In the genomic region with DNA sequence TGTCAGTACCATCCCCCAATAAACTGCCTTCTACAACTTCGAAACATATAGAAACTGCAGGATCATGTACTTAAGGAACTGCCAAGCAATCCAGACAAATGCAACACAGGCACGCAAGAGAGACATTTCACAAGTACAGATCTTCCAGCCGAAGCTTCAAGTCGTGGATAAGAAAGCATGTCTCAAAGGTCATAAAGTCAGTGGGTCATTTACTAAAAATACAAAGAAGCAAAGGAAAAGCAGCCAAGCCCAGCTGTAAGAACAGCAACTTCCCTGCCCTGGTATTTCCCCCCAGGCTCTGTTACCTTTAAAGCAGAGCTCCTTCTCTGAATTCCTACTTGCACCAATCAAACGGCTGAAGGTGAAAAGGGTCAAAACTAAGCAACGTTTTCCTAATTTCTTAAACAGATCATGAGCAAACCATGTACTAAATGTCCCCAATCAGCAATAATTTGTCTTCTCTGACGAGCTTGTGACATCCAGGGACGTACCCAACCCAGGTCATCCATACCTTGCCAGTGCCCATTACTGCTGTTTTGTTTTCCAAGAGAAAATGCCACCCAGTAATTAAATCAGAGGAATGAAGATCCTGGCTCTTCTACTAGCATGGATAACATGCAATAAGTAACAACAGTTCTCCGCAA, we compare ENCODE assay signal across 10 cellular contexts. TPM values are rescaled to one million over a fixed set of nuclear protein-coding genes. Genes with fewer than 3 reads are reported as not detected.
DNase-seq lines count a peak whose midpoint lies in the region; ATAC-seq lines count a peak whose summit lies in the region.
"Had no signal": no experiment of that assay in that cellular context is flagged by ENCODE, and none has a peak within 500 bp of the region (broad histone marks: within the 10 kb centered on the region; RNA-seq: fewer than 3 reads in every experiment).

No MANE protein-coding gene starts in this region.

- H3K4ac ChIP-seq in neuronal stem cell (ENCODE audit: low read length): no peak overlapping the region

- WGBS in neuronal stem cell (ENCODE audit: extremely low coverage in 2 of 2, insufficient read length in 2 of 2, insufficient replicate concordance in 1 of 2), 2 donors: no CpG with 5 or more reads among the region's 9 CpGs

- peaks cover 7 to 20% of the 10 kb centered on the region in 2 donors for H3K4me1 ChIP-seq in neuronal stem cell (ENCODE audit: control insufficient read depth in 2 of 2, insufficient read depth in 1 of 2, low read depth in 1 of 2, low read length in 2 of 2)

- CTCF ChIA-PET in activated CD4-positive, alpha-beta T cell treated with anti-CD3 and anti-CD28 coated beads for 36 hours (lab: Charles Lee): interaction anchor here (0.6 kb wide), 1 partner anchor 37 kb away, joined by 4 read pairs; no protein-coding TSS in a partner anchor

- H3K14ac ChIP-seq in neuronal stem cell (ENCODE audit: low read length): no peak overlapping the region

- H3K9ac ChIP-seq in neuronal stem cell (ENCODE audit: low read depth, low read length, poor library complexity): no peak overlapping the region

- no peaks in the 10 kb centered on the region for H3K9me3 ChIP-seq in neuronal stem cell (replicated peaks in 1 of 2; ENCODE audit: control insufficient read depth in 2 of 2, insufficient read depth in 1 of 2, low read depth in 1 of 2, low read length in 2 of 2)

- no peak overlapping the region for H2BK12ac ChIP-seq in neuronal stem cell (ENCODE audit: low read length)

- H3K27ac ChIP-seq in substantia nigra (ENCODE audit: low read depth, low read length, poor library complexity, severe bottlenecking) (no peak overlapping the region), neuronal stem cell (replicated peaks; ENCODE audit: low read length) (no peak overlapping the region)

- peaks cover 0 to 3% (median 0%) of the 10 kb centered on the region in 3 experiments for H3K27me3 ChIP-seq in neuronal stem cell (ENCODE audit: control insufficient read depth in 3 of 3, insufficient read depth in 3 of 3, low read depth in 1 of 3, low read length in 3 of 3)

- ATAC-seq in activated CD4-positive, alpha-beta T cell treated with anti-CD3 and anti-CD28 coated beads for 36 hours: no peak
- ATAC-seq in activated T-helper 17 cell treated with anti-CD3 and anti-CD28 coated beads, Interleukin-2, amount 50 U/mL, for 72 hours (replicated peaks): no peak
- no peak for ATAC-seq in stimulated activated naive CD8-positive, alpha-beta T cell treated with anti-CD3 and anti-CD28 coated beads, Interleukin-15, amount 100 ng/mL, for 72 hours
- ATAC-seq in HG02759 (IDR thresholded peaks at IDR 0.05; ENCODE audit: unreplicated experiment): no peak

- H3K4me1 Mint-ChIP-seq in activated CD4-positive, alpha-beta T cell treated with anti-CD3 and anti-CD28 coated beads for 36 hours: peaks cover 52% of the 10 kb centered on the region
- H3K4me1 Mint-ChIP-seq in activated T-helper 17 cell treated with anti-CD3 and anti-CD28 coated beads, Interleukin-2, amount 50 U/mL, for 72 hours: peaks cover 30% of the 10 kb centered on the region
- H3K4me1 Mint-ChIP-seq in immature natural killer cell: peaks cover 49 to 64% of the 10 kb centered on the region in 2 donors
- H3K4me1 Mint-ChIP-seq in stimulated activated naive CD8-positive, alpha-beta T cell treated with anti-CD3 and anti-CD28 coated beads, Interleukin-15, amount 100 ng/mL, for 72 hours: peaks cover 63% of the 10 kb centered on the region

- no peak overlapping the region for H2BK15ac ChIP-seq in neuronal stem cell (ENCODE audit: low read length)

- POLR2A ChIA-PET in activated CD4-positive, alpha-beta T cell treated with anti-CD3 and anti-CD28 coated beads for 36 hours (lab: Charles Lee): interaction anchor here (0.6 to 1.2 kb wide), 2 partner anchors 12 to 87 kb away, joined by 4 to 5 read pairs; no protein-coding TSS in a partner anchor

- peak overlapping the region; percentile 94 for H3K4me3 Mint-ChIP-seq in activated CD4-positive, alpha-beta T cell treated with anti-CD3 and anti-CD28 coated beads for 36 hours
- peak overlapping the region; percentile 90 for H3K4me3 Mint-ChIP-seq in activated T-helper 17 cell treated with anti-CD3 and anti-CD28 coated beads, Interleukin-2, amount 50 U/mL, for 72 hours
- H3K4me3 Mint-ChIP-seq in immature natural killer cell: peak overlapping the region; percentile 57 to 99 (median 89)
- H3K4me3 Mint-ChIP-seq in stimulated activated naive CD8-positive, alpha-beta T cell treated with anti-CD3 and anti-CD28 coated beads, Interleukin-15, amount 100 ng/mL, for 72 hours: peak overlapping the region; percentile 93 to 99

- H3K4me2 ChIP-seq in neuronal stem cell (ENCODE audit: insufficient read depth, low read length, poor library complexity, severe bottlenecking): no peak overlapping the region

- H2BK5ac ChIP-seq in neuronal stem cell (ENCODE audit: low read length): no peak overlapping the region

- peak overlapping the region in 1 of 2 donors; percentile 9 for H3K4me3 ChIP-seq in neuronal stem cell (ENCODE audit: low read length in 2 of 2)

- H3K23ac ChIP-seq in neuronal stem cell (ENCODE audit: low read depth, low read length, poor library complexity): no peak overlapping the region

- H2AFZ ChIP-seq in neuronal stem cell (ENCODE audit: low read length): no peak overlapping the region

- H3K36me3 Mint-ChIP-seq in activated CD4-positive, alpha-beta T cell treated with anti-CD3 and anti-CD28 coated beads for 36 hours (ENCODE audit: low read depth): peaks cover 29% of the 10 kb centered on the region
- H3K36me3 Mint-ChIP-seq in activated T-helper 17 cell treated with anti-CD3 and anti-CD28 coated beads, Interleukin-2, amount 50 U/mL, for 72 hours (ENCODE audit: low read depth): peaks cover 46% of the 10 kb centered on the region
- H3K36me3 Mint-ChIP-seq in immature natural killer cell: peaks cover 4 to 21% (median 4%) of the 10 kb centered on the region in 3 donors

- peaks cover 7 to 25% of the 10 kb centered on the region in 2 donors for H3K36me3 ChIP-seq in neuronal stem cell (replicated peaks in 1 of 2; ENCODE audit: control insufficient read depth in 2 of 2, insufficient read depth in 2 of 2, low read length in 2 of 2)

- H3K9me3 Mint-ChIP-seq in activated CD4-positive, alpha-beta T cell treated with anti-CD3 and anti-CD28 coated beads for 36 hours (ENCODE audit: low read depth): no peaks in the 10 kb centered on the region
- H3K9me3 Mint-ChIP-seq in activated T-helper 17 cell treated with anti-CD3 and anti-CD28 coated beads, Interleukin-2, amount 50 U/mL, for 72 hours: no peaks in the 10 kb centered on the region
- H3K9me3 Mint-ChIP-seq in immature natural killer cell: no peaks in the 10 kb centered on the region
- H3K9me3 Mint-ChIP-seq in stimulated activated naive CD8-positive, alpha-beta T cell treated with anti-CD3 and anti-CD28 coated beads, Interleukin-15, amount 100 ng/mL, for 72 hours: no peaks in the 10 kb centered on the region

- H3K79me1 ChIP-seq in neuronal stem cell (ENCODE audit: low read depth, low read length): no peaks in the 10 kb centered on the region

- H4K8ac ChIP-seq in neuronal stem cell (ENCODE audit: low read depth, low read length): no peak overlapping the region

- H4K91ac ChIP-seq in neuronal stem cell (ENCODE audit: low read depth, low read length, poor library complexity): no peak overlapping the region

- no peak overlapping the region for H2BK120ac ChIP-seq in neuronal stem cell (ENCODE audit: low read depth, low read length)

- no peak overlapping the region for H2AK5ac ChIP-seq in neuronal stem cell (ENCODE audit: low read depth, low read length)

- intact Hi-C loops in activated CD4-positive, alpha-beta T cell treated with anti-CD3 and anti-CD28 coated beads for 36 hours (cut with DNase I, micrococcal nuclease): loop anchor here (5.0 kb wide), 2 partner anchors 129 to 444 kb away; no protein-coding TSS in a partner anchor

- H3K18ac ChIP-seq in neuronal stem cell (ENCODE audit: low read length): no peak overlapping the region

- H3K27ac Mint-ChIP-seq in activated CD4-positive, alpha-beta T cell treated with anti-CD3 and anti-CD28 coated beads for 36 hours: peak overlapping the region; percentile 97
- H3K27ac Mint-ChIP-seq in activated T-helper 17 cell treated with anti-CD3 and anti-CD28 coated beads, Interleukin-2, amount 50 U/mL, for 72 hours: peak overlapping the region; percentile 86
- H3K27ac Mint-ChIP-seq in immature natural killer cell: peak overlapping the region in 3 of 6 donors; percentile 22 to 86 (median 86)
- peak overlapping the region; percentile 97 for H3K27ac Mint-ChIP-seq in stimulated activated naive CD8-positive, alpha-beta T cell treated with anti-CD3 and anti-CD28 coated beads, Interleukin-15, amount 100 ng/mL, for 72 hours

- no peak for DNase-seq in activated CD4-positive, alpha-beta T cell treated with anti-CD3 and anti-CD28 coated beads for 36 hours
- no peak for DNase-seq in activated CD4-positive, alpha-beta T cell treated with anti-CD3 and anti-CD28 coated beads for 48 hours
- DNase-seq in immature natural killer cell (no peak), substantia nigra (lab: John Stamatoyannopoulos, UW) (no peak), neuronal stem cell (ENCODE audit: low spot score) (no peak)
- no peak for DNase-seq in stimulated activated naive CD8-positive, alpha-beta T cell treated with anti-CD3 and anti-CD28 coated beads, Interleukin-15, amount 100 ng/mL, for 72 hours
- DNase-seq: activated CD8-positive, alpha-beta memory T cell treated with anti-CD3 and anti-CD28 coated beads, Interleukin-2, amount 50 U/mL, for 48 hours; kidney glomerular epithelial cell had no signal

- no peaks in the 10 kb centered on the region for H3K27me3 Mint-ChIP-seq in activated CD4-positive, alpha-beta T cell treated with anti-CD3 and anti-CD28 coated beads for 36 hours
- no peaks in the 10 kb centered on the region for H3K27me3 Mint-ChIP-seq in activated T-helper 17 cell treated with anti-CD3 and anti-CD28 coated beads, Interleukin-2, amount 50 U/mL, for 72 hours
- peaks cover 8 to 10% (median 8%) of the 10 kb centered on the region in 3 donors for H3K27me3 Mint-ChIP-seq in immature natural killer cell (ENCODE audit: low read depth in 3 of 3)
- no peaks in the 10 kb centered on the region for H3K27me3 Mint-ChIP-seq in stimulated activated naive CD8-positive, alpha-beta T cell treated with anti-CD3 and anti-CD28 coated beads, Interleukin-15, amount 100 ng/mL, for 72 hours

RNA-seq across cellular contexts. Expression of a gene that starts 1.7 kb away (rescaled TPM):
- 10 to 100 TPM; 22.7 to 25.9 TPM for total RNA-seq in activated CD4-positive, alpha-beta T cell treated with anti-CD3 and anti-CD28 coated beads for 36 hours
- 10 to 100 TPM; 21.8 to 24.5 TPM for total RNA-seq in activated T-helper 17 cell treated with anti-CD3 and anti-CD28 coated beads, Interleukin-2, amount 50 U/mL, for 72 hours
- 10 to 100 TPM; 23.3 to 32.0 (median 30.9) TPM for polyA plus RNA-seq in immature natural killer cell
- polyA plus RNA-seq in neuronal stem cell (2013, experiment 1 of 2): 13.5 TPM
- 15.3 TPM for polyA plus RNA-seq in neuronal stem cell (2013, experiment 2 of 2)
